ENCODE assay signal across 2 cellular contexts in genomic region chr12:120737557-120738251, GRCh38.
TF ChIP-seq lines count a peak whose summit lies in the region.

No MANE protein-coding gene starts in this region.

TF ChIP-seq in HEK293, 187 proteins besides CTCF, POLR2A, EP300 and RAD21:
- TF ChIP-seq ZNF654 (tag by site-specific recombination; IDR thresholded peaks at IDR 0.05; ENCODE audit: low read depth) (peak; percentile 14; the same call in 1 of the 2 replicates), ZBTB10 (tag by site-specific recombination; IDR thresholded peaks at IDR 0.05) (no peak)
TF ChIP-seq in HEK293: peak in this region for 1.

TF ChIP-seq in GM12878, 131 proteins besides CTCF, POLR2A, EP300 and RAD21:
- TF ChIP-seq MAX (IDR thresholded peaks at IDR 0.05; ENCODE audit: low read depth, low read length): no peak
- TF ChIP-seq SMC3 (IDR thresholded peaks at IDR 0.05; ENCODE audit: borderline replicate concordance, low read length): peak; percentile 18; the same call in 1 of the 2 replicates
- no peak for TF ChIP-seq ZNF384 (IDR thresholded peaks at IDR 0.05; ENCODE audit: borderline replicate concordance, low read depth, low read length)
- no peak for TF ChIP-seq RBBP5 (conservative IDR thresholded peaks at IDR 0.05)
- no peak for TF ChIP-seq YBX1 (IDR thresholded peaks at IDR 0.05)
TF ChIP-seq in GM12878: peak in this region for 1.
